ENCODE assay signal across 8 cellular contexts in the genomic region with DNA sequence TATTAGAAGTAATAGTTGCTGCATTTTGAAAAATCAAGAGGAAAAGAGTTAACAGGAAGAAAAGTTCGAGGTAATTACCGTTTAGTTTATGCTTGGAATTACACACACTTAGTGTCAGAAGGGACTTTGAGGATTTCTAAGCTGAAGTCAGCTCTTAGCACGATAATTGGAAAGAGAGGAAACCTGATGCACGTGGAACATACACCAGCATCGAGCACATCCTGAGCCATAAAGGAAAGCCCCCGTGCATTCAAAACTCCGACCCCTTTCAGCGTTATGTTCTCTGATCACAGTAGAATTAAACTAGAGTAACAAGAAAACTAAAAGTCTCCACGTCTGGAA. TPM values are rescaled to one million over a fixed set of nuclear protein-coding genes. Genes with fewer than 3 reads are reported as not detected.
DNase-seq lines count a peak whose midpoint lies in the region; ATAC-seq and TF ChIP-seq lines count a peak whose summit lies in the region.

No MANE protein-coding gene starts in this region.

- peak overlapping the region; percentile 69 for H3K27ac ChIP-seq in RWPE1

- peak overlapping the region; percentile 92 for H3K4me2 ChIP-seq in skeletal muscle satellite cell (ENCODE audit: low read length)

- no peak for TF ChIP-seq CTCF in RWPE1 (conservative IDR thresholded peaks at IDR 0.05; ENCODE audit: low read depth)
- no peak for TF ChIP-seq CTCF in foreskin fibroblast (IDR thresholded peaks at IDR 0.05; ENCODE audit: low read depth, low read length)

- H3K27me3 ChIP-seq in skeletal muscle satellite cell (ENCODE audit: control insufficient read depth, insufficient read depth, low read length) = no peaks in the 10 kb centered on the region

- peak; percentile 16 for ATAC-seq in HG02678 (IDR thresholded peaks at IDR 0.05; ENCODE audit: unreplicated experiment)

- CTCF ChIA-PET in RWPE1 (lab: Yijun Ruan, JAX) = interaction anchor here (0.8 kb wide), 1 partner anchor 17 kb away, joined by 4 read pairs; no protein-coding TSS in a partner anchor

- H3K9me3 ChIP-seq in skeletal muscle satellite cell (replicated peaks; ENCODE audit: low read length) = no peaks in the 10 kb centered on the region

- peak overlapping the region; percentile 90 for H3K9ac ChIP-seq in skeletal muscle satellite cell (ENCODE audit: low read depth, low read length)

- peaks cover 15% of the 10 kb centered on the region for H3K4me1 ChIP-seq in skeletal muscle satellite cell (ENCODE audit: control insufficient read depth, insufficient read depth, low read length)

- H3K4me3 ChIP-seq in foreskin fibroblast (ENCODE audit: low read depth in 1 of 2, low read length in 2 of 2) (peak overlapping the region; percentile 65 to 80), skeletal muscle satellite cell (ENCODE audit: low read length) (peak overlapping the region; percentile 97)

- DNase-seq in NCI-H2171 treated with DMSO at 0.1 percent for 48 hours (lab: John Stamatoyannopoulos, UW) = peak; percentile 53
- no peak for DNase-seq in NCI-H2171 (lab: John Stamatoyannopoulos, UW)
- DNase-seq in RWPE1 (ENCODE audit: low spot score) = no peak
- no peak for DNase-seq in foreskin fibroblast
- no peak for DNase-seq in mucosa of gallbladder (ENCODE audit: low spot score)
- no peak for DNase-seq in activated gamma-delta T cell treated with Interleukin-2 at 50 U/mL for 16 hours

- H3K36me3 ChIP-seq in skeletal muscle satellite cell (ENCODE audit: insufficient read depth, low read length) = no peaks in the 10 kb centered on the region

- POLR2A ChIA-PET in RWPE1 (lab: Yijun Ruan, JAX; ENCODE audit: low non-redundant PET) = interaction anchor here (0.6 kb wide), 2 partner anchors 1080 to 1352 kb away, joined by 3 to 4 read pairs; no protein-coding TSS in a partner anchor

RNA-seq across cellular contexts. Expression of a gene that starts 0.4 kb away (rescaled TPM):
- total RNA-seq in skeletal muscle satellite cell (2012; rRNA removed) = 24.9 and 37.0 TPM in 2 replicates
- total RNA-seq in mucosa of gallbladder = 18.9 TPM
